ENCODE assay signal across 29 cellular contexts in genomic region chr3:23312866-23313265, GRCh38.
DNase-seq lines count a peak whose midpoint lies in the region; ATAC-seq and TF ChIP-seq lines count a peak whose summit lies in the region.
"Had no signal": no experiment of that assay in that cellular context is flagged by ENCODE, and none has a peak within 500 bp of the region (broad histone marks: within the 10 kb centered on the region; RNA-seq: fewer than 3 reads in every experiment).

No MANE protein-coding gene starts in this region.

- H3K36me3 ChIP-seq in heart left ventricle (no peaks in the 10 kb centered on the region), skeletal muscle tissue (ENCODE audit: control insufficient read depth in 3 of 3, insufficient read depth in 3 of 3, low read length in 3 of 3) (no peaks in the 10 kb centered on the region)
- H3K36me3 ChIP-seq: BE2C, lower lobe of right lung, MG63, neural progenitor cell, SJSA1, suprapubic skin had no signal

- no peak overlapping the region for H3K27ac ChIP-seq in heart left ventricle
- H3K27ac ChIP-seq in right cardiac atrium (ENCODE audit: low read length): no peak overlapping the region
- H3K27ac ChIP-seq in skeletal muscle tissue (ENCODE audit: low read depth, low read length): peak overlapping the region; percentile 86
- H3K27ac ChIP-seq: lower lobe of right lung, neural progenitor cell, SJSA1, suprapubic skin had no signal

- H3K9me3 ChIP-seq in heart left ventricle: no peaks in the 10 kb centered on the region
- H3K9me3 ChIP-seq in right cardiac atrium (ENCODE audit: control insufficient read depth, low read length): no peaks in the 10 kb centered on the region
- no peaks in the 10 kb centered on the region for H3K9me3 ChIP-seq in skeletal muscle tissue (ENCODE audit: control insufficient read depth in 3 of 3, low read length in 3 of 3)
- H3K9me3 ChIP-seq: BE2C, lower lobe of right lung, mucosa of descending colon, SJSA1, suprapubic skin had no signal

- ATAC-seq in heart left ventricle (peak in 3 of 4 donors; percentile 60 to 75 (median 62)), right cardiac atrium (no peak)
- no peak for ATAC-seq in stimulated activated naive CD8-positive, alpha-beta T cell treated with anti-CD3 and anti-CD28 coated beads, Interleukin-15, Interleukin-2, amounts not matched to agents 100 U/mL and 50 U/mL, for 24 hours
- ATAC-seq: activated CD4-positive, CD25-positive, alpha-beta regulatory T cell treated with anti-CD3 and anti-CD28 coated beads, Interleukin-2, amount 50 U/mL, for 24 hours; lower lobe of right lung; mucosa of descending colon; Panc1; T-cell had no signal

- 57 to 71% (median 61%) methylated on average over 3 of the region's 3 CpGs for WGBS in heart left ventricle, 4 donors
- 74% methylated on average over 3 of the region's 3 CpGs for WGBS in right cardiac atrium

- H3K9ac ChIP-seq in skeletal muscle tissue (ENCODE audit: low read depth in 1 of 3, low read length in 3 of 3): peak overlapping the region in 2 of 3 donors; percentile 3 to 54
- H3K9ac ChIP-seq: neural progenitor cell had no signal

- peaks cover 0 to 13% (median 0%) of the 10 kb centered on the region in 12 donors for H3K4me1 ChIP-seq in heart left ventricle
- peaks cover 9% of the 10 kb centered on the region for H3K4me1 ChIP-seq in right cardiac atrium (ENCODE audit: control insufficient read depth, insufficient read depth, low read length)
- peaks cover 0 to 17% (median 14%) of the 10 kb centered on the region in 3 donors for H3K4me1 ChIP-seq in skeletal muscle tissue (ENCODE audit: control insufficient read depth in 3 of 3, insufficient read depth in 3 of 3, low read length in 3 of 3)
- H3K4me1 ChIP-seq: BE2C, lower lobe of right lung, neural progenitor cell, SJSA1, suprapubic skin had no signal

- TF ChIP-seq POLR2A in heart left ventricle (IDR thresholded peaks at IDR 0.05): no peak

- H3K27me3 ChIP-seq in heart left ventricle: no peaks in the 10 kb centered on the region
- H3K27me3 ChIP-seq in right cardiac atrium (ENCODE audit: control insufficient read depth, insufficient read depth): no peaks in the 10 kb centered on the region
- no peaks in the 10 kb centered on the region for H3K27me3 ChIP-seq in skeletal muscle tissue (ENCODE audit: control insufficient read depth in 3 of 3, insufficient read depth in 3 of 3, low read length in 3 of 3)
- H3K27me3 ChIP-seq: BE2C, MG63, neural progenitor cell, SJSA1, suprapubic skin had no signal

- TF ChIP-seq CTCF in heart left ventricle (IDR thresholded peaks at IDR 0.05): no peak
- TF ChIP-seq CTCF in cardiac fibroblast (IDR thresholded peaks at IDR 0.05; ENCODE audit: low read depth, low read length): no peak

- in situ Hi-C loops in ACHN (cut with HindIII; ENCODE audit: low pct_ligation_motif_present, low pct_unique_long_range_greater_than_20kb, low sequenced_read_pairs): no loop called here

- DNase-seq in heart left ventricle (no peak), right cardiac atrium (no peak), cardiac fibroblast (ENCODE audit: low read depth in 2 of 2) (peak; percentile 12 to 76), inferior parietal cortex (ENCODE audit: extremely low spot score) (peak; percentile 40), NCI-H1048 (lab: John Stamatoyannopoulos, UW) (no peak), ACHN (no peak)
- DNase-seq in stimulated activated naive CD8-positive, alpha-beta T cell treated with anti-CD3 and anti-CD28 coated beads, Interleukin-15, Interleukin-2, amounts not matched to agents 100 U/mL and 50 U/mL, for 24 hours: no peak
- DNase-seq: activated CD4-positive, alpha-beta memory T cell treated with anti-CD3 and anti-CD28 coated beads for 36 hours; activated naive CD8-positive, alpha-beta T cell treated with anti-CD3 and anti-CD28 coated beads, Interleukin-2, amount 10 ng/mL, durations not matched to agents 7 days and 5 days; BE2C; DMS53; foreskin melanocyte; GDM1; HFFc6; lower lobe of right lung; MG63; mucosa of descending colon; NCI-H1436; NCI-H2171; NCI-H524; small intestine; stimulated activated CD4-positive, alpha-beta T cell treated with anti-CD3 and anti-CD28 coated beads, Interleukin-2, amount 100 ng/mL, for 24 hours; T-cell had no signal

- H3K4me3 ChIP-seq in heart left ventricle (no peak overlapping the region), right cardiac atrium (ENCODE audit: low read length) (no peak overlapping the region), cardiac fibroblast (replicated peaks in 1 of 2; ENCODE audit: low read depth in 2 of 2, low read length in 2 of 2) (no peak overlapping the region), skeletal muscle tissue (ENCODE audit: low read length in 3 of 3) (no peak overlapping the region)
- H3K4me3 ChIP-seq: lower lobe of right lung, MG63, mucosa of descending colon, neural progenitor cell, SJSA1, suprapubic skin had no signal

- intact Hi-C loops in heart left ventricle (cut with DNase I) (no loop called here), right cardiac atrium (cut with DNase I) (no loop called here)

Comparison
In these comparisons a context has a peak if more than half of its experiments do, and no peak if none do; other contexts are left out.
1. ATAC-seq: peak in heart left ventricle (3 of 4); none in right cardiac atrium (0 of 2) and stimulated activated naive CD8-positive, alpha-beta T cell treated with anti-CD3 and anti-CD28 coated beads, Interleukin-15, Interleukin-2, amounts not matched to agents 100 U/mL and 50 U/mL, for 24 hours (single experiment).
2. DNase-seq: peak in cardiac fibroblast (2 of 2) and inferior parietal cortex (single experiment); none in heart left ventricle (0 of 5), right cardiac atrium (0 of 3), NCI-H1048 (single experiment), stimulated activated naive CD8-positive, alpha-beta T cell treated with anti-CD3 and anti-CD28 coated beads, Interleukin-15, Interleukin-2, amounts not matched to agents 100 U/mL and 50 U/mL, for 24 hours (single experiment) and ACHN (single experiment).